ENCODE assay signal across 1 cellular context in genomic region chr2:159712194-159712928, GRCh38.
TF ChIP-seq lines count a peak whose summit lies in the region.

MARCHF7 (plus strand) TSS chr2:159712506; CDS start chr2:159729023, 16,517 bp downstream.

TF ChIP-seq in K562, 482 proteins besides CTCF, POLR2A, EP300 and RAD21 (continued from another document and continues in another):
- TF ChIP-seq CREB3 (tag; conservative IDR thresholded peaks at IDR 0.05; ENCODE audit: low read depth): no peak
- TF ChIP-seq NR2C2 (CRISPR knock-in tag; IDR thresholded peaks at IDR 0.05): peak; percentile 75; the same call in 1 of the 2 replicates
- peak; percentile 64; the same call in 1 of the 2 replicates for TF ChIP-seq NR2C2 (tag; IDR thresholded peaks at IDR 0.05)
- 0 out of 2 replicates have a peak, but pooled peaks have one; percentile 70 for TF ChIP-seq ZNF695 (CRISPR knock-in tag; IDR thresholded peaks at IDR 0.05)
- TF ChIP-seq HOXB6 (CRISPR knock-in tag; IDR thresholded peaks at IDR 0.05; ENCODE audit: borderline replicate concordance): no peak
- peak; percentile 99 for TF ChIP-seq EP400 (IDR thresholded peaks at IDR 0.05)
- no peak for TF ChIP-seq HNRNPK (IDR thresholded peaks at IDR 0.05; ENCODE audit: low read depth, low read length, poor library complexity, severe bottlenecking)
- no peak for TF ChIP-seq GATAD2A (IDR thresholded peaks at IDR 0.05)
- no peak; the same call in none of the 2 replicates for TF ChIP-seq CREB1 (IDR thresholded peaks at IDR 0.05)
- peak; percentile 59 for TF ChIP-seq CREB1 (CRISPR knock-in tag; IDR thresholded peaks at IDR 0.05)
- TF ChIP-seq ZNF134 (CRISPR knock-in tag; conservative IDR thresholded peaks at IDR 0.05): no peak; the same call in 1 of the 2 replicates
- no peak for TF ChIP-seq BRCA1 (IDR thresholded peaks at IDR 0.05)
- TF ChIP-seq BRCA1 (CRISPR knock-in tag; IDR thresholded peaks at IDR 0.05): no peak
- TF ChIP-seq ZNF398 (CRISPR knock-in tag; IDR thresholded peaks at IDR 0.05): no peak
- peak; percentile 42; the same call in 1 of the 2 replicates for TF ChIP-seq JUNB (CRISPR knock-in tag; conservative IDR thresholded peaks at IDR 0.05)
- TF ChIP-seq BRF1 (IDR thresholded peaks at IDR 0.05; ENCODE audit: borderline replicate concordance, extremely low read depth, insufficient read length): no peak
- no peak for TF ChIP-seq RAD51 (IDR thresholded peaks at IDR 0.05; ENCODE audit: borderline replicate concordance, low read depth)
- peak; percentile 94 for TF ChIP-seq FOXP4 (CRISPR knock-in tag; IDR thresholded peaks at IDR 0.05; ENCODE audit: borderline replicate concordance)
- no peak for TF ChIP-seq KAT8 (IDR thresholded peaks at IDR 0.05; ENCODE audit: low read depth)
- TF ChIP-seq HDGF (IDR thresholded peaks at IDR 0.05): no peak
- TF ChIP-seq MTF1 (CRISPR knock-in tag; IDR thresholded peaks at IDR 0.05; ENCODE audit: borderline replicate concordance): no peak
- no peak for TF ChIP-seq NFYB (IDR thresholded peaks at IDR 0.05; ENCODE audit: extremely low read depth, insufficient read length)
- TF ChIP-seq ZKSCAN8 (CRISPR knock-in tag; IDR thresholded peaks at IDR 0.05): no peak; the same call in 1 of the 2 replicates
- TF ChIP-seq ZNF146 (CRISPR knock-in tag; IDR thresholded peaks at IDR 0.05; ENCODE audit: unreplicated experiment): no peak
- TF ChIP-seq HOMEZ (CRISPR knock-in tag; IDR thresholded peaks at IDR 0.05): no peak
- TF ChIP-seq TCF7 (IDR thresholded peaks at IDR 0.05; ENCODE audit: borderline replicate concordance): no peak
- TF ChIP-seq TFAM (CRISPR knock-in tag; conservative IDR thresholded peaks at IDR 0.05): no peak
- no peak for TF ChIP-seq CEBPZ (IDR thresholded peaks at IDR 0.05; ENCODE audit: borderline replicate concordance, low read depth, low read length)
- 0 out of 2 replicates have a peak, but pooled peaks have one; percentile 31 for TF ChIP-seq EGR1 (conservative IDR thresholded peaks at IDR 0.05)
- TF ChIP-seq BCLAF1 (IDR thresholded peaks at IDR 0.05; ENCODE audit: borderline replicate concordance in 1 of 2, control insufficient read depth in 1 of 2, low read depth in 2 of 2, low read length in 1 of 2): no peak
- TF ChIP-seq NR1H2 (CRISPR knock-in tag; IDR thresholded peaks at IDR 0.05): no peak
- 0 out of 2 replicates have a peak, but pooled peaks have one; percentile 47 for TF ChIP-seq RREB1 (CRISPR knock-in tag; IDR thresholded peaks at IDR 0.05)
- TF ChIP-seq MAZ (CRISPR knock-in tag; conservative IDR thresholded peaks at IDR 0.05 in 1 of 2, IDR thresholded peaks at IDR 0.05 in 1 of 2): peak; percentile 99 to 100
- peak; percentile 5; the same call in 1 of the 2 replicates for TF ChIP-seq KLF16 (IDR thresholded peaks at IDR 0.05)
- 0 out of 2 replicates have a peak, but pooled peaks have one; percentile 7 for TF ChIP-seq ZNF212 (CRISPR knock-in tag; IDR thresholded peaks at IDR 0.05)
- TF ChIP-seq HDAC3 (IDR thresholded peaks at IDR 0.05; ENCODE audit: borderline replicate concordance, partially characterized antibody): peak; percentile 61
- TF ChIP-seq KLF13 (tag; IDR thresholded peaks at IDR 0.05; ENCODE audit: borderline replicate concordance, low read depth): peak; percentile 19; the same call in 1 of the 2 replicates
- no peak for TF ChIP-seq ZFPM2 (CRISPR knock-in tag; IDR thresholded peaks at IDR 0.05)
- TF ChIP-seq ELF2 (CRISPR knock-in tag; IDR thresholded peaks at IDR 0.05): no peak
- TF ChIP-seq ZBTB7A (IDR thresholded peaks at IDR 0.05; ENCODE audit: borderline replicate concordance, control insufficient read depth, low read depth, low read length): 0 out of 2 replicates have a peak, but pooled peaks have one; percentile 26
- TF ChIP-seq HIVEP1 (CRISPR knock-in tag; IDR thresholded peaks at IDR 0.05): no peak
- TF ChIP-seq TAF9B (IDR thresholded peaks at IDR 0.05; ENCODE audit: partially characterized antibody): peak; percentile 92
- TF ChIP-seq ARHGAP35 (IDR thresholded peaks at IDR 0.05; ENCODE audit: partially characterized antibody): peak; percentile 98
- peak; percentile 90 for TF ChIP-seq MTA3 (IDR thresholded peaks at IDR 0.05; ENCODE audit: borderline replicate concordance)
